26 cellular contexts compared by ENCODE assay signal in genomic region chr7:13898957-13899670, GRCh38.
DNase-seq lines count a peak whose midpoint lies in the region; ATAC-seq, FAIRE-seq and TF ChIP-seq lines count a peak whose summit lies in the region.
"Had no signal": no experiment of that assay in that cellular context is flagged by ENCODE, and none has a peak within 500 bp of the region (broad histone marks: within the 10 kb centered on the region; RNA-seq: fewer than 3 reads in every experiment).

No MANE protein-coding gene starts in this region.

- DNase-seq in H54 (ENCODE audit: insufficient read length, low spot score) (no peak), WTC11 (ENCODE audit: low spot score) (no peak), left lobe of liver (ENCODE audit: low spot score) (no peak), SIG-M5 treated with dmso at 0.1 percent for 504 hours (lab: John Stamatoyannopoulos, UW; ENCODE audit: unreplicated experiment) (no peak), NCI-H226 (no peak), posterior cingulate gyrus (no peak)
- DNase-seq: activated CD4-positive, alpha-beta T cell treated with anti-CD3 and anti-CD28 coated beads, Interleukin-2, amount 50 U/mL, for 4 hours; activated CD8-positive, alpha-beta memory T cell treated with anti-CD3 and anti-CD28 coated beads, Interleukin-2, amount 50 U/mL, for 48 hours; activated effector memory CD4-positive, alpha-beta T cell treated with Interleukin-2 at 50 U/mL for 16 hours; adrenal gland; CD8-positive, alpha-beta memory T cell; DND-41; foreskin fibroblast; H7; hypothalamus; kidney glomerular epithelial cell; NCI-H1105 treated with DMSO at 0.1 percent for 48 hours; NCI-H510A treated with DMSO at 0.1 percent for 48 hours; SHP77 treated with DMSO at 0.1 percent for 48 hours; stimulated activated CD4-positive, alpha-beta T cell treated with anti-CD3 and anti-CD28 coated beads, Interleukin-2, amount 100 ng/mL, for 48 hours; stomach; T-helper 17 cell; upper lobe of right lung; WERI-Rb-1 had no signal

- ATAC-seq in WTC11 (no peak; the same call in 1 of the 2 replicates), left lobe of liver (peak; percentile 71), HG03196 (IDR thresholded peaks at IDR 0.05; ENCODE audit: unreplicated experiment) (no peak)
- ATAC-seq: T-helper 17 cell, upper lobe of right lung had no signal

- CTCF ChIA-PET in WTC11 (lab: Charles Lee) = no interaction called here

- H3K27ac ChIP-seq in C4-2B = peak overlapping the region; percentile 80; the same call in 1 of the 2 replicates
- H3K27ac ChIP-seq: adrenal gland, stomach, upper lobe of right lung, WERI-Rb-1 had no signal

- FAIRE-seq in H54 (lab: Jason Lieb, UNC) = peak; percentile 78

- intact Hi-C loops in posterior cingulate gyrus (cut with DNase I) = no loop called here

- H3K36me3 Mint-ChIP-seq in WTC11 = peaks cover 49% of the 10 kb centered on the region

- H3K4me3 Mint-ChIP-seq in WTC11 = no peak overlapping the region
- H3K4me3 Mint-ChIP-seq: CD8-positive, alpha-beta memory T cell; T-helper 17 cell had no signal

- TF ChIP-seq POLR2A in H54 (IDR thresholded peaks at IDR 0.05; ENCODE audit: low read depth, low read length) = no peak

- H3K27ac Mint-ChIP-seq in WTC11 = peak overlapping the region; percentile 52
- H3K27ac Mint-ChIP-seq: CD8-positive, alpha-beta memory T cell; T-helper 17 cell had no signal

- POLR2A ChIA-PET in WTC11 (lab: Charles Lee) = no interaction called here

- H3K27me3 Mint-ChIP-seq in WTC11 (ENCODE audit: low read depth) = no peaks in the 10 kb centered on the region
- H3K27me3 Mint-ChIP-seq: CD8-positive, alpha-beta memory T cell; T-helper 17 cell had no signal

- TF ChIP-seq CTCF in C4-2B (conservative IDR thresholded peaks at IDR 0.05) (no peak), WTC11 (IDR thresholded peaks at IDR 0.05) (no peak)

- H3K9me3 Mint-ChIP-seq in WTC11 = no peaks in the 10 kb centered on the region
- H3K9me3 Mint-ChIP-seq: CD8-positive, alpha-beta memory T cell had no signal

- no peaks in the 10 kb centered on the region for H3K4me1 Mint-ChIP-seq in WTC11
- H3K4me1 Mint-ChIP-seq: T-helper 17 cell had no signal

TF ChIP-seq in WTC11, 78 proteins besides CTCF, POLR2A, EP300 and RAD21:
- TF ChIP-seq ZNF671 (CRISPR knock-in tag; IDR thresholded peaks at IDR 0.05) (no peak), ZNF317 (CRISPR knock-in tag; IDR thresholded peaks at IDR 0.05; ENCODE audit: borderline replicate concordance, low read depth) (no peak), FOXP4 (CRISPR knock-in tag; IDR thresholded peaks at IDR 0.05) (no peak), MAX (CRISPR knock-in tag; IDR thresholded peaks at IDR 0.05) (no peak), NFE2L1 (CRISPR knock-in tag; IDR thresholded peaks at IDR 0.05) (no peak), NR3C1 (CRISPR knock-in tag; conservative IDR thresholded peaks at IDR 0.05; ENCODE audit: low read depth) (no peak), TEAD1 (CRISPR knock-in tag; IDR thresholded peaks at IDR 0.05) (no peak), ZNF219 (CRISPR knock-in tag; IDR thresholded peaks at IDR 0.05; ENCODE audit: borderline replicate concordance) (no peak), SMAD4 (CRISPR knock-in tag; IDR thresholded peaks at IDR 0.05) (no peak), ZMAT4 (CRISPR knock-in tag; IDR thresholded peaks at IDR 0.05) (no peak), ZBTB43 (CRISPR knock-in tag; IDR thresholded peaks at IDR 0.05) (no peak), ESRRA (CRISPR knock-in tag; IDR thresholded peaks at IDR 0.05; ENCODE audit: borderline replicate concordance) (no peak), TP53 (CRISPR knock-in tag; IDR thresholded peaks at IDR 0.05) (no peak), JAZF1 (CRISPR knock-in tag; IDR thresholded peaks at IDR 0.05) (no peak), ZNF121 (CRISPR knock-in tag; IDR thresholded peaks at IDR 0.05) (no peak), FOXP1 (CRISPR knock-in tag; IDR thresholded peaks at IDR 0.05; ENCODE audit: borderline replicate concordance) (no peak)
